In the genomic region with DNA sequence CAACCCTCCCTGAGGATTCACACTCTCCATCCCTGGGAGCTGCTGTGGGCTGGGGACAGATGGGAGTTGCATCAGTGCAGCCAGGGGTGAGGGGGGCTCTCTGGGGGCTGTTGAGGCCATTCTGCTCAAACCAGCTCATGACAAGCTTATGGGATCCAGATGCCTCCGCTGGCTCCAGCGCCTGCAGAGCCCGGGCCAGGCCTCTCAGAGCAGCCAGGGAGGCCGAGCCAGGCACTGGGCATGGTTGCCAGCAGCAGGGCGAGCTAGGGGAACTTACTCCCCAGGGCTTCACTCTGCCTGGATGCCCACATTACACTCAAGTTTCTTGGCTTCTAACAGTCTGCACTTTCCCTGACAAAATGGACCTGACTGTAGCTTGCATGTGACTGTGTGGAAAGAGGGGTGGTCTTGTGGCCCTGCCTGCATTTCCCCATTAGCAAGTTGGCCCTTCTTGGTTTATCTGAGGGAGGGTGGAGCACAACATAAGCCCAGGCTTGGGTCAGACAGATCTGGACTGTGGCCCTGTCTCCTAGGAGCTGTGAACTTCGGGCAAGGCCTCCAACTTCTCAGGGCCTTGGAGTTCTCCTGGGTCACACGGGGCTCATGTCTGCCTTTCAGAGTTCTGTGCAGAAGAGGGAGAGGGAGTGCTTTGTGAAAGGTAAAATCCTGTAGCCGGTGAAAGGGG, we compare ENCODE assay signal across 16 cellular contexts. TPM values are rescaled to one million over a fixed set of nuclear protein-coding genes. Genes with fewer than 3 reads are reported as not detected.
DNase-seq lines count a peak whose midpoint lies in the region; FAIRE-seq and TF ChIP-seq lines count a peak whose summit lies in the region.
"Had no signal": no experiment of that assay in that cellular context is flagged by ENCODE, and none has a peak within 500 bp of the region (broad histone marks: within the 10 kb centered on the region; RNA-seq: fewer than 3 reads in every experiment).

No MANE protein-coding gene starts in this region.

- no peaks in the 10 kb centered on the region for H3K36me3 ChIP-seq in esophagus squamous epithelium
- H3K36me3 ChIP-seq in suprapubic skin, result no peaks in the 10 kb centered on the region
- no peaks in the 10 kb centered on the region for H3K36me3 ChIP-seq in PC-9 (ENCODE audit: low read depth)

- H3K4me3 ChIP-seq in esophagus squamous epithelium, result no peak overlapping the region
- no peak overlapping the region for H3K4me3 ChIP-seq in suprapubic skin
- H3K4me3 ChIP-seq in PC-9, result no peak overlapping the region
- H3K4me3 ChIP-seq: GM12878 had no signal

- TF ChIP-seq EP300 in suprapubic skin (IDR thresholded peaks at IDR 0.05), result no peak

- no peak for TF ChIP-seq POLR2A in esophagus squamous epithelium (IDR thresholded peaks at IDR 0.05)
- no peak for TF ChIP-seq POLR2A in suprapubic skin (IDR thresholded peaks at IDR 0.05)

- no peak for FAIRE-seq in D721Med (lab: Jason Lieb, UNC)
- FAIRE-seq: GM12878 had no signal

- POLR2A ChIA-PET in PC-9 (lab: Charles Lee; ENCODE audit: unreplicated experiment), result no interaction called here
- POLR2A ChIA-PET in activated CD4-positive, alpha-beta memory T cell treated with anti-CD3 and anti-CD28 coated beads, Interleukin-2, amount 10 ng/mL, durations not matched to agents 7 days and 5 days (lab: Charles Lee), result no interaction called here

- no peaks in the 10 kb centered on the region for H3K9me2 ChIP-seq in PC-9 (ENCODE audit: insufficient read depth)

- H3K27ac ChIP-seq in esophagus squamous epithelium, result peak overlapping the region; percentile 35 to 89 (median 88)
- H3K27ac ChIP-seq in suprapubic skin, result peak overlapping the region; percentile 68
- H3K27ac ChIP-seq in PC-9, result no peak overlapping the region
- H3K27ac ChIP-seq: epithelial cell of prostate had no signal

- H3K4me3 Mint-ChIP-seq in activated CD4-positive, alpha-beta memory T cell treated with anti-CD3 and anti-CD28 coated beads, Interleukin-2, amount 10 ng/mL, durations not matched to agents 7 days and 5 days, result no peak overlapping the region
- H3K4me3 Mint-ChIP-seq: CD8-positive, alpha-beta memory T cell; memory B cell had no signal

- CTCF ChIA-PET in PC-9 (lab: Charles Lee), result no interaction called here
- CTCF ChIA-PET in activated CD4-positive, alpha-beta memory T cell treated with anti-CD3 and anti-CD28 coated beads, Interleukin-2, amount 10 ng/mL, durations not matched to agents 7 days and 5 days (lab: Charles Lee), result no interaction called here

- no peak for TF ChIP-seq CTCF in esophagus squamous epithelium (IDR thresholded peaks at IDR 0.05)
- no peak for TF ChIP-seq CTCF in suprapubic skin (IDR thresholded peaks at IDR 0.05)
- no peak for TF ChIP-seq CTCF in PC-9 (conservative IDR thresholded peaks at IDR 0.05)
- TF ChIP-seq CTCF in D721Med (IDR thresholded peaks at IDR 0.05; ENCODE audit: insufficient read depth, missing control alignments), result no peak

- H3K27me3 ChIP-seq in esophagus squamous epithelium (no peaks in the 10 kb centered on the region), suprapubic skin (no peaks in the 10 kb centered on the region), PC-9 (ENCODE audit: insufficient read depth, low read depth) (no peaks in the 10 kb centered on the region)

- H3K9me3 ChIP-seq in esophagus squamous epithelium (no peaks in the 10 kb centered on the region), suprapubic skin (no peaks in the 10 kb centered on the region), PC-9 (ENCODE audit: insufficient read depth, low read depth) (peaks cover 10% of the 10 kb centered on the region; the same call in 1 of the 2 replicates)

- no peaks in the 10 kb centered on the region for H3K36me3 Mint-ChIP-seq in activated CD4-positive, alpha-beta memory T cell treated with anti-CD3 and anti-CD28 coated beads, Interleukin-2, amount 10 ng/mL, durations not matched to agents 7 days and 5 days (ENCODE audit: low read depth)
- H3K36me3 Mint-ChIP-seq: CD8-positive, alpha-beta memory T cell had no signal

- H3F3A ChIP-seq in PC-9 (ENCODE audit: insufficient read depth, low read depth), result peaks cover 12% of the 10 kb centered on the region

- peaks cover 5% of the 10 kb centered on the region for H3K27me3 Mint-ChIP-seq in activated CD4-positive, alpha-beta memory T cell treated with anti-CD3 and anti-CD28 coated beads, Interleukin-2, amount 10 ng/mL, durations not matched to agents 7 days and 5 days
- H3K27me3 Mint-ChIP-seq: memory B cell had no signal

- no peak overlapping the region for H3K27ac Mint-ChIP-seq in activated CD4-positive, alpha-beta memory T cell treated with anti-CD3 and anti-CD28 coated beads, Interleukin-2, amount 10 ng/mL, durations not matched to agents 7 days and 5 days
- H3K27ac Mint-ChIP-seq: memory B cell had no signal

- H3K4me2 ChIP-seq in PC-9, result no peak overlapping the region

- BruUV-seq in PC-9 (replicated peaks; lab: Mats Ljungman, UMichigan), result no TSS peak

- H3K4me1 Mint-ChIP-seq in activated CD4-positive, alpha-beta memory T cell treated with anti-CD3 and anti-CD28 coated beads, Interleukin-2, amount 10 ng/mL, durations not matched to agents 7 days and 5 days, result no peaks in the 10 kb centered on the region
- H3K4me1 Mint-ChIP-seq: CD8-positive, alpha-beta memory T cell had no signal

- peaks cover 33 to 84% (median 76%) of the 10 kb centered on the region in 3 donors for H3K4me1 ChIP-seq in esophagus squamous epithelium
- peaks cover 60% of the 10 kb centered on the region for H3K4me1 ChIP-seq in suprapubic skin
- peaks cover 43% of the 10 kb centered on the region for H3K4me1 ChIP-seq in PC-9 (replicated peaks; ENCODE audit: insufficient read depth)

- no peaks in the 10 kb centered on the region for H3K79me2 ChIP-seq in PC-9 (ENCODE audit: low read depth)

- intact Hi-C loops in esophagus squamous epithelium (cut with DNase I) (no loop called here), PC-9 (cut with micrococcal nuclease; ENCODE audit: unreplicated experiment) (no loop called here)

- H4K20me1 ChIP-seq in PC-9 (ENCODE audit: insufficient read depth), result no peaks in the 10 kb centered on the region

- 55 to 63% methylated on average over 2 to 4 of the region's 8 CpGs for WGBS in esophagus squamous epithelium, 2 donors
- WGBS in suprapubic skin, result 32% methylated on average over 8 of the region's 8 CpGs

- H2AFZ ChIP-seq in PC-9, result no peak overlapping the region

- H3K9me3 Mint-ChIP-seq in activated CD4-positive, alpha-beta memory T cell treated with anti-CD3 and anti-CD28 coated beads, Interleukin-2, amount 10 ng/mL, durations not matched to agents 7 days and 5 days, result peaks cover 3% of the 10 kb centered on the region

- DNase-seq in NCI-H446 treated with DMSO at 0.1 percent for 48 hours (lab: John Stamatoyannopoulos, UW) (peak; percentile 91), esophagus squamous epithelium (lab: John Stamatoyannopoulos, UW) (no peak), midbrain (lab: John Stamatoyannopoulos, UW) (peak; percentile 25), suprapubic skin (ENCODE audit: low spot score in 2 of 2) (peak; percentile 90), PC-9 (no peak), D721Med (ENCODE audit: insufficient read length, low spot score) (no peak)
- DNase-seq in stimulated activated CD4-positive, alpha-beta T cell treated with anti-CD3 and anti-CD28 coated beads, Interleukin-1b, Interleukin-23, amount 100 ng/mL, for 48 hours, result no peak
- DNase-seq in activated CD4-positive, alpha-beta memory T cell treated with anti-CD3 and anti-CD28 coated beads, Interleukin-2, amount 10 ng/mL, durations not matched to agents 7 days and 5 days, result no peak
- DNase-seq: activated CD8-positive, alpha-beta memory T cell treated with anti-CD3 and anti-CD28 coated beads for 24 hours; CD8-positive, alpha-beta memory T cell; KG1; NCI-H510A treated with DMSO at 0.1 percent for 48 hours; stimulated activated naive CD4-positive, alpha-beta T cell had no signal

RNA-seq across cellular contexts. Expression of a gene that starts 34.5 kb away (rescaled TPM):
- 10 to 100 TPM; 49.5 to 81.6 (median 71.7) TPM for total RNA-seq in esophagus squamous epithelium
- 100 to 1,000 TPM; 107 to 159 (median 138) TPM for total RNA-seq in suprapubic skin
- 97.6 and 106 TPM in 2 replicates for total RNA-seq in PC-9 (2021)
- 10 to 100 TPM; 68.4 to 74.3 TPM for total RNA-seq in activated CD4-positive, alpha-beta memory T cell treated with anti-CD3 and anti-CD28 coated beads, Interleukin-2, amount 10 ng/mL, durations not matched to agents 7 days and 5 days

RNA-seq across cellular contexts. Expression of a gene that starts 36.9 kb away (rescaled TPM):
- 10 to 100 TPM; 13.9 to 22.0 (median 17.6) TPM for total RNA-seq in esophagus squamous epithelium
- total RNA-seq in suprapubic skin, result 10 to 100 TPM in 2 of 4 donors, 1 to 10 TPM in 2; 6.7 to 11.6 (median 8.8) TPM
- total RNA-seq in PC-9 (2021), result 17.1 and 19.3 TPM in 2 replicates
- under 1 TPM; 0.58 to 0.63 TPM for total RNA-seq in activated CD4-positive, alpha-beta memory T cell treated with anti-CD3 and anti-CD28 coated beads, Interleukin-2, amount 10 ng/mL, durations not matched to agents 7 days and 5 days
- total RNA-seq: CD8-positive, alpha-beta memory T cell had no signal

RNA-seq across cellular contexts. Expression of a gene that starts 43.3 kb away (rescaled TPM):
- total RNA-seq in esophagus squamous epithelium, result under 1 TPM in 1 of 4 donors, not detected in 3; 0.76 TPM
- 1 to 10 TPM in 3 of 4 donors, not detected in 1; 1.3 to 3.9 (median 1.5) TPM for total RNA-seq in suprapubic skin
- total RNA-seq in PC-9 (2021), result 0.79 and 1.1 TPM in 2 replicates
- total RNA-seq in activated CD4-positive, alpha-beta memory T cell treated with anti-CD3 and anti-CD28 coated beads, Interleukin-2, amount 10 ng/mL, durations not matched to agents 7 days and 5 days, result 1 to 10 TPM; 1.2 to 1.3 TPM

Comparison
In these comparisons a context has a peak if more than half of its experiments do, and no peak if none do; other contexts are left out.
1. DNase-seq: peak in NCI-H446 treated with DMSO at 0.1 percent for 48 hours (single experiment), midbrain (single experiment) and suprapubic skin (2 of 2); none in esophagus squamous epithelium (single experiment), stimulated activated CD4-positive, alpha-beta T cell treated with anti-CD3 and anti-CD28 coated beads, Interleukin-1b, Interleukin-23, amount 100 ng/mL, for 48 hours (single experiment), PC-9 (0 of 2), D721Med (single experiment) and activated CD4-positive, alpha-beta memory T cell treated with anti-CD3 and anti-CD28 coated beads, Interleukin-2, amount 10 ng/mL, durations not matched to agents 7 days and 5 days (single experiment).
2. RNA of a gene that starts 36.9 kb away (total RNA-seq): 13.9 to 22.0 TPM in esophagus squamous epithelium, 17.1 to 19.3 TPM in PC-9 and 6.7 to 11.6 TPM in suprapubic skin; 0.58 to 0.63 TPM in activated CD4-positive, alpha-beta memory T cell treated with anti-CD3 and anti-CD28 coated beads, Interleukin-2, amount 10 ng/mL, durations not matched to agents 7 days and 5 days; every median in the first group is over 4 times any median in the second.